In genomic region chr21:43892334-43892733, GRCh38 we compare ENCODE assay signal across 23 cellular contexts. TPM values are rescaled to one million over a fixed set of nuclear protein-coding genes. Genes with fewer than 3 reads are reported as not detected.
DNase-seq lines count a peak whose midpoint lies in the region; ATAC-seq, FAIRE-seq and TF ChIP-seq lines count a peak whose summit lies in the region.
"Had no signal": no experiment of that assay in that cellular context is flagged by ENCODE, and none has a peak within 500 bp of the region (broad histone marks: within the 10 kb centered on the region; RNA-seq: fewer than 3 reads in every experiment).

No MANE protein-coding gene starts in this region.

- peaks cover 19 to 30% of the 10 kb centered on the region in 2 experiments for H3K4me1 ChIP-seq in K562 (replicated peaks in 1 of 2; ENCODE audit: control insufficient read depth in 2 of 2, insufficient read depth in 2 of 2, low read length in 2 of 2)

- no peak overlapping the region for H2AFZ ChIP-seq in K562 (ENCODE audit: low read depth, low read length)

- no peaks in the 10 kb centered on the region for H4K20me1 ChIP-seq in K562 (replicated peaks; ENCODE audit: control insufficient read depth, insufficient read depth, low read length)

- no peaks in the 10 kb centered on the region for H3K9me1 ChIP-seq in K562 (ENCODE audit: control insufficient read depth, insufficient read depth, low read length)

- intact Hi-C loops in K562 (cut with micrococcal nuclease) (loop anchor here (5.0 kb wide), 2 partner anchors 35 to 45 kb away; no protein-coding TSS in a partner anchor), sciatic nerve (cut with DNase I) (no loop called here)

- no TSS peak for BruUV-seq in K562 (replicated peaks; lab: Mats Ljungman, UMichigan)

- in situ Hi-C loops in K562 (cut with MboI): no loop called here

- H3K4me3 ChIP-seq in K562: no peak overlapping the region

- peaks cover 34% of the 10 kb centered on the region for H3K4me1 Mint-ChIP-seq in activated naive CD8-positive, alpha-beta T cell treated with anti-CD3 and anti-CD28 coated beads, Interleukin-2, amount 10 ng/mL, durations not matched to agents 7 days and 5 days
- peaks cover 47% of the 10 kb centered on the region for H3K4me1 Mint-ChIP-seq in activated naive CD8-positive, alpha-beta T cell treated with anti-CD3 and anti-CD28 coated beads for 36 hours
- H3K4me1 Mint-ChIP-seq in T-helper 17 cell: peaks cover 32% of the 10 kb centered on the region
- peaks cover 25% of the 10 kb centered on the region for H3K4me1 Mint-ChIP-seq in stimulated activated memory B cell treated with anti-CD40 and anti-IgM and Interleukin-4, amounts not matched to agents 10 μg/mL and 1 μg/mL and 100 μg/mL, for 72 hours

- no peaks in the 10 kb centered on the region for H3K27me3 ChIP-seq in K562 (ENCODE audit: control insufficient read depth in 2 of 2, insufficient read depth in 2 of 2, low read length in 2 of 2)

- DNase-seq in activated naive CD8-positive, alpha-beta T cell treated with anti-CD3 and anti-CD28 coated beads, Interleukin-2, amount 10 ng/mL, durations not matched to agents 7 days and 5 days: no peak
- DNase-seq in activated naive CD8-positive, alpha-beta T cell treated with anti-CD3 and anti-CD28 coated beads for 36 hours: no peak
- DNase-seq in T-helper 17 cell: no peak
- no peak for DNase-seq in K562 (ENCODE audit: extremely low read depth in 1 of 4, low spot score in 3 of 4)
- DNase-seq in ureter (ENCODE audit: low spot score): no peak
- no peak for DNase-seq in sciatic nerve (ENCODE audit: low spot score)
- DNase-seq: CD8-positive, alpha-beta T cell; DMS153; GOT3; HCEC 1CT; Kasumi-1; NCI-H1694; NCI-H2081; NCI-H2171; NCI-H345; NCI-H524; NCI-H774; NK-92 treated with Interleukin-12 subunit alpha and Interleukin-12 subunit beta, amount 100 ng/mL, for 24 hours; SHP77 treated with DMSO at 0.1 percent for 48 hours had no signal

- H3K27me3 Mint-ChIP-seq in activated naive CD8-positive, alpha-beta T cell treated with anti-CD3 and anti-CD28 coated beads, Interleukin-2, amount 10 ng/mL, durations not matched to agents 7 days and 5 days: no peaks in the 10 kb centered on the region
- no peaks in the 10 kb centered on the region for H3K27me3 Mint-ChIP-seq in activated naive CD8-positive, alpha-beta T cell treated with anti-CD3 and anti-CD28 coated beads for 36 hours
- no peaks in the 10 kb centered on the region for H3K27me3 Mint-ChIP-seq in T-helper 17 cell
- no peaks in the 10 kb centered on the region for H3K27me3 Mint-ChIP-seq in stimulated activated memory B cell treated with anti-CD40 and anti-IgM and Interleukin-4, amounts not matched to agents 10 μg/mL and 1 μg/mL and 100 μg/mL, for 72 hours
- H3K27me3 Mint-ChIP-seq: IgD-negative memory B cell had no signal

- peaks cover 20% of the 10 kb centered on the region for H3K36me3 Mint-ChIP-seq in activated naive CD8-positive, alpha-beta T cell treated with anti-CD3 and anti-CD28 coated beads, Interleukin-2, amount 10 ng/mL, durations not matched to agents 7 days and 5 days
- H3K36me3 Mint-ChIP-seq in activated naive CD8-positive, alpha-beta T cell treated with anti-CD3 and anti-CD28 coated beads for 36 hours: peaks cover 33% of the 10 kb centered on the region
- no peaks in the 10 kb centered on the region for H3K36me3 Mint-ChIP-seq in T-helper 17 cell (ENCODE audit: low read depth)
- H3K36me3 Mint-ChIP-seq in stimulated activated memory B cell treated with anti-CD40 and anti-IgM and Interleukin-4, amounts not matched to agents 10 μg/mL and 1 μg/mL and 100 μg/mL, for 72 hours: peaks cover 23% of the 10 kb centered on the region
- H3K36me3 Mint-ChIP-seq: IgD-negative memory B cell had no signal

- CTCF ChIA-PET in K562 (lab: Yijun Ruan, JAX; ENCODE audit: low intra/inter-chr PET ratio): no interaction called here

- no peak for FAIRE-seq in K562 (lab: Jason Lieb, UNC)
- FAIRE-seq: G401.6 had no signal

- TF ChIP-seq RAD21 in K562 (CRISPR knock-in tag; conservative IDR thresholded peaks at IDR 0.05 in 1 of 2, IDR thresholded peaks at IDR 0.05 in 1 of 2): no peak

- POLR2A ChIA-PET in activated naive CD8-positive, alpha-beta T cell treated with anti-CD3 and anti-CD28 coated beads, Interleukin-2, amount 10 ng/mL, durations not matched to agents 7 days and 5 days (lab: Charles Lee): interaction anchor here (0.6 to 0.9 kb wide), 3 partner anchors 8 to 50 kb away, joined by 3 read pairs; no protein-coding TSS in a partner anchor
- POLR2A ChIA-PET in K562 (lab: Yijun Ruan, JAX): interaction anchor here (0.9 to 2.7 kb wide), 12 partner anchors 8 to 68 kb away, joined by 3 to 28 read pairs (median 4); no protein-coding TSS in a partner anchor

- TF ChIP-seq EP300 in K562 (IDR thresholded peaks at IDR 0.05; ENCODE audit: low read length): no peak

- H3K27ac Mint-ChIP-seq in activated naive CD8-positive, alpha-beta T cell treated with anti-CD3 and anti-CD28 coated beads, Interleukin-2, amount 10 ng/mL, durations not matched to agents 7 days and 5 days: peak overlapping the region; percentile 58
- no peak overlapping the region for H3K27ac Mint-ChIP-seq in activated naive CD8-positive, alpha-beta T cell treated with anti-CD3 and anti-CD28 coated beads for 36 hours
- H3K27ac Mint-ChIP-seq in T-helper 17 cell: peak overlapping the region; percentile 89
- H3K27ac Mint-ChIP-seq in stimulated activated memory B cell treated with anti-CD40 and anti-IgM and Interleukin-4, amounts not matched to agents 10 μg/mL and 1 μg/mL and 100 μg/mL, for 72 hours: peak overlapping the region; percentile 47

- H3K9me3 Mint-ChIP-seq in activated naive CD8-positive, alpha-beta T cell treated with anti-CD3 and anti-CD28 coated beads, Interleukin-2, amount 10 ng/mL, durations not matched to agents 7 days and 5 days: peaks cover 2% of the 10 kb centered on the region
- H3K9me3 Mint-ChIP-seq in activated naive CD8-positive, alpha-beta T cell treated with anti-CD3 and anti-CD28 coated beads for 36 hours: no peaks in the 10 kb centered on the region
- no peaks in the 10 kb centered on the region for H3K9me3 Mint-ChIP-seq in stimulated activated memory B cell treated with anti-CD40 and anti-IgM and Interleukin-4, amounts not matched to agents 10 μg/mL and 1 μg/mL and 100 μg/mL, for 72 hours
- H3K9me3 Mint-ChIP-seq: CD8-positive, alpha-beta T cell; IgD-negative memory B cell had no signal

- H3K36me3 ChIP-seq in K562 (ENCODE audit: control insufficient read depth, insufficient read depth, low read length): peaks cover 39% of the 10 kb centered on the region; the same call in 2 of the 3 replicates

- no peak for TF ChIP-seq CTCF in K562 (IDR thresholded peaks at IDR 0.05 in 2 of 3, conservative IDR thresholded peaks at IDR 0.05 in 1 of 3; ENCODE audit: insufficient read depth in 2 of 3, low read depth in 1 of 3, low read length in 3 of 3)

- WGBS in K562 (ENCODE audit: insufficient coverage, low coverage, missing lambda C conversion rate): 96% methylated on average over 3 of the region's 3 CpGs

- H3K9ac ChIP-seq in K562 (ENCODE audit: insufficient read depth in 1 of 2, low read depth in 2 of 2, low read length in 2 of 2): no peak overlapping the region

- H3K4me3 Mint-ChIP-seq in activated naive CD8-positive, alpha-beta T cell treated with anti-CD3 and anti-CD28 coated beads, Interleukin-2, amount 10 ng/mL, durations not matched to agents 7 days and 5 days: no peak overlapping the region
- no peak overlapping the region for H3K4me3 Mint-ChIP-seq in activated naive CD8-positive, alpha-beta T cell treated with anti-CD3 and anti-CD28 coated beads for 36 hours
- peak overlapping the region; percentile 91 for H3K4me3 Mint-ChIP-seq in T-helper 17 cell
- no peak overlapping the region for H3K4me3 Mint-ChIP-seq in stimulated activated memory B cell treated with anti-CD40 and anti-IgM and Interleukin-4, amounts not matched to agents 10 μg/mL and 1 μg/mL and 100 μg/mL, for 72 hours

- H3K4me2 ChIP-seq in K562 (ENCODE audit: insufficient read depth, low read length): no peak overlapping the region

- H3K79me2 ChIP-seq in K562 (ENCODE audit: control insufficient read depth, insufficient read depth, low read length): peaks cover 69% of the 10 kb centered on the region

- H3K9me3 ChIP-seq in T-helper 17 cell (ENCODE audit: control insufficient read depth, low read length, poor library complexity, severe bottlenecking): no peaks in the 10 kb centered on the region
- peaks cover 2% of the 10 kb centered on the region; the same call in 1 of the 2 replicates for H3K9me3 ChIP-seq in K562 (replicated peaks; ENCODE audit: control insufficient read depth, insufficient read depth, low read depth, low read length)

- 0 out of 3 replicates have a peak overlapping the region, but pooled peaks have one; percentile 75 for H3K27ac ChIP-seq in K562 (ENCODE audit: extremely low read depth, low read depth, low read length)
- H3K27ac ChIP-seq: RWPE1 had no signal

- no peak for TF ChIP-seq POLR2A in K562 (conservative IDR thresholded peaks at IDR 0.05)

- no peak for ATAC-seq in activated naive CD8-positive, alpha-beta T cell treated with anti-CD3 and anti-CD28 coated beads, Interleukin-2, amount 10 ng/mL, durations not matched to agents 7 days and 5 days (ENCODE audit: low read depth)
- ATAC-seq in T-helper 17 cell (no peak), K562 (no peak), sciatic nerve (no peak)
- ATAC-seq in stimulated activated memory B cell treated with anti-CD40 and anti-IgM and Interleukin-4, amounts not matched to agents 10 μg/mL and 1 μg/mL and 100 μg/mL, for 72 hours: no peak
- ATAC-seq: CD8-positive, alpha-beta T cell had no signal

RNA-seq across cellular contexts. Expression of gene AGPAT3, which starts 27.3 kb away (rescaled TPM):
- 10 to 100 TPM; 75.4 to 76.3 TPM for total RNA-seq in activated naive CD8-positive, alpha-beta T cell treated with anti-CD3 and anti-CD28 coated beads, Interleukin-2, amount 10 ng/mL, durations not matched to agents 7 days and 5 days
- 10 to 100 TPM; 61.2 to 66.0 TPM for total RNA-seq in activated naive CD8-positive, alpha-beta T cell treated with anti-CD3 and anti-CD28 coated beads for 36 hours
- total RNA-seq in T-helper 17 cell: 10 to 100 TPM; 64.1 to 67.3 TPM
- 91.3 and 152 TPM in 2 replicates for total RNA-seq in K562 (2011; cell fraction: chromatin; rRNA removed; ENCODE audit: low replicate concordance)
- 92.9 and 103 TPM in 2 replicates for total RNA-seq in K562 (2011; cell fraction: nucleolus; rRNA removed)
- 104 and 106 TPM in 2 replicates for total RNA-seq in K562 (2011; cell fraction: nucleoplasm; rRNA removed)
- total RNA-seq in K562 (2014; rRNA removed): 41.3 and 50.4 TPM in 2 replicates
- total RNA-seq in K562 (2014; rRNA removed; fragmentation: Illumina TruSeq; extraction: Trizol): 27.3 and 28.6 TPM in 2 replicates
- total RNA-seq in K562 (2015; rRNA removed; fragmentation: Illumina TruSeq; extraction: Trizol): 33.7 and 35.7 TPM in 2 replicates
- 88.4 and 90.1 TPM in 2 replicates for total RNA-seq in K562 (2021)
- polyA plus RNA-seq in K562 (2011; rRNA removed): 48.3 and 63.4 TPM in 2 replicates
- polyA plus RNA-seq in K562 (2011; cell fraction: cytosol; rRNA removed): 66.5 and 76.4 TPM in 2 replicates
- 70.1 and 87.0 TPM in 2 replicates for polyA plus RNA-seq in K562 (2011; cell fraction: nucleus; rRNA removed)
- 42.6 and 65.7 TPM in 2 replicates for polyA plus RNA-seq in K562 (2012)
- 33.2 and 48.4 TPM in 2 replicates for polyA plus RNA-seq in K562 (2014; fragmentation: Illumina TruSeq; extraction: Trizol)
- polyA plus RNA-seq in K562 (2014; fragmentation: Nextera tagmentation; extraction: Ambion mirVana): 1 to 10 TPM; 1.5 TPM
- polyA plus RNA-seq in K562 (2014; rRNA removed): 46.6 and 50.1 TPM in 2 replicates
- 40.0 and 57.0 TPM in 2 replicates for polyA minus RNA-seq in K562 (2011; rRNA and poly(A)+ RNA removed)
- 48.7 and 66.4 TPM in 2 replicates for polyA minus RNA-seq in K562 (2011; cell fraction: cytosol; rRNA and poly(A)+ RNA removed)
- 26.1 and 32.4 TPM in 2 replicates for polyA minus RNA-seq in K562 (2011; cell fraction: nucleus; rRNA and poly(A)+ RNA removed)
- 84.7 TPM for total RNA-seq in ureter
- 51.8 TPM for total RNA-seq in sciatic nerve
